Comparison of ENCODE assay signal across 1 cellular context in genomic region chr4:15001825-15002658, GRCh38.
TF ChIP-seq lines count a peak whose summit lies in the region.

TSS of gene CPEB2 (plus strand) at chr4:15002481. CDS start at chr4:15002674, 193 bp downstream.

TF ChIP-seq in IMR-90, 13 proteins besides CTCF, POLR2A, EP300 and RAD21 (continued from another document):
- peak; percentile 97; the same call in 1 of the 2 replicates for TF ChIP-seq MAZ (IDR thresholded peaks at IDR 0.05; ENCODE audit: borderline replicate concordance, low read depth, low read length)
- peak; percentile 21; the same call in 1 of the 2 replicates for TF ChIP-seq NFE2L2 (IDR thresholded peaks at IDR 0.05; ENCODE audit: low read depth, low read length)
- peak; percentile 85 for TF ChIP-seq MXI1 (IDR thresholded peaks at IDR 0.05; ENCODE audit: borderline replicate concordance, low read depth, low read length)
- TF ChIP-seq CHD1 (IDR thresholded peaks at IDR 0.05; ENCODE audit: low read depth, low read length), result peak; percentile 89
- no peak; the same call in 1 of the 2 replicates for TF ChIP-seq FOS (IDR thresholded peaks at IDR 0.05; ENCODE audit: low read depth, low read length)
- TF ChIP-seq BHLHE40 (IDR thresholded peaks at IDR 0.05; ENCODE audit: low read depth, low read length), result peak; percentile 96
- no peak for TF ChIP-seq SMC3 (IDR thresholded peaks at IDR 0.05; ENCODE audit: low read depth, low read length)
